18 cellular contexts compared by ENCODE assay signal in the genomic region with DNA sequence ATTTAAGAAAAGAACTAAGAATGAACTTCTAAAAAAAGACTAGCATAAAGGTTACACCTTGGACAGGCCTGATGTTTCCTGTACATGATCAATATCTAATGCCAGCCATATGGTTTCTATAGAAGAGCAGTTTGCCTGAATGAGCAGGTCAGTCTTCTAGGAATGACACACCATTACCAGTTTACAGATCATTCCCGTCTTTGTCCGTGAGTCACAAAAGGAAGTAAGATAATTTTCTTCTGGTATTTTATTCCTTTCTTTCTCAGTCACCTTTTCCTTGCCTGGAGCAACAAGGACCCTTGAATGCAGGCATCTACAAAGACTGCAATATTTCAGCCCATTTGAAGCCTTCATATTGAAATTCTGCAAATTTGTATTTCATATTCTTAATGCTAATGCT. TPM values are rescaled to one million over a fixed set of nuclear protein-coding genes. Genes with fewer than 3 reads are reported as not detected.
"Had no signal": no experiment of that assay in that cellular context is flagged by ENCODE, and none has a peak within 500 bp of the region (broad histone marks: within the 10 kb centered on the region; RNA-seq: fewer than 3 reads in every experiment).

No MANE protein-coding gene starts in this region.

- H3K4me3 ChIP-seq: esophagus muscularis mucosa, heart left ventricle, right atrium auricular region, thyroid gland had no signal

- H3K27ac ChIP-seq: esophagus muscularis mucosa, heart left ventricle, right atrium auricular region, thyroid gland had no signal

- H3K4me1 ChIP-seq: heart left ventricle, right atrium auricular region, thyroid gland had no signal

- ATAC-seq: activated CD4-positive, alpha-beta T cell treated with anti-CD3 and anti-CD28 coated beads for 36 hours; activated CD8-positive, alpha-beta T cell treated with anti-CD3 and anti-CD28 coated beads for 36 hours; activated T-cell treated with anti-CD3 and anti-CD28 coated beads, Interleukin-2, amount 50 U/mL, for 4 hours; heart left ventricle; left lobe of liver; natural killer cell treated with Interleukin-12 subunit alpha and Interleukin-12 subunit beta and Interleukin-15 and Interleukin-18, amount 100 ng/mL, for 72 hours; stimulated activated memory B cell treated with anti-CD40 and anti-IgM and Interleukin-4, amounts not matched to agents 10 μg/mL and 1 μg/mL and 100 μg/mL, for 72 hours; T-helper 17 cell had no signal

- H3K27me3 Mint-ChIP-seq: activated CD4-positive, alpha-beta T cell treated with anti-CD3 and anti-CD28 coated beads for 36 hours; activated CD8-positive, alpha-beta T cell treated with anti-CD3 and anti-CD28 coated beads for 36 hours; natural killer cell treated with Interleukin-12 subunit alpha and Interleukin-12 subunit beta and Interleukin-15 and Interleukin-18, amount 100 ng/mL, for 72 hours; progenitor cell of endocrine pancreas; stimulated activated memory B cell treated with anti-CD40 and anti-IgM and Interleukin-4, amounts not matched to agents 10 μg/mL and 1 μg/mL and 100 μg/mL, for 72 hours; T-helper 17 cell had no signal

- H3K27me3 ChIP-seq: esophagus muscularis mucosa, heart left ventricle, right atrium auricular region, thyroid gland had no signal

- H3K36me3 Mint-ChIP-seq: memory B cell; natural killer cell treated with Interleukin-12 subunit alpha and Interleukin-12 subunit beta and Interleukin-15 and Interleukin-18, amount 100 ng/mL, for 72 hours; stimulated activated memory B cell treated with anti-CD40 and anti-IgM and Interleukin-4, amounts not matched to agents 10 μg/mL and 1 μg/mL and 100 μg/mL, for 72 hours had no signal

- H3K27ac Mint-ChIP-seq: activated CD4-positive, alpha-beta T cell treated with anti-CD3 and anti-CD28 coated beads for 36 hours; activated CD8-positive, alpha-beta T cell treated with anti-CD3 and anti-CD28 coated beads for 36 hours; memory B cell; natural killer cell treated with Interleukin-12 subunit alpha and Interleukin-12 subunit beta and Interleukin-15 and Interleukin-18, amount 100 ng/mL, for 72 hours; progenitor cell of endocrine pancreas; stimulated activated memory B cell treated with anti-CD40 and anti-IgM and Interleukin-4, amounts not matched to agents 10 μg/mL and 1 μg/mL and 100 μg/mL, for 72 hours; T-helper 17 cell had no signal

- DNase-seq: activated CD4-positive, alpha-beta T cell treated with anti-CD3 and anti-CD28 coated beads for 36 hours; activated CD8-positive, alpha-beta T cell treated with anti-CD3 and anti-CD28 coated beads for 36 hours; activated effector memory CD4-positive, alpha-beta T cell treated with Interleukin-2 at 50 U/mL for 16 hours; activated naive CD4-positive, alpha-beta T cell treated with anti-CD3 and anti-CD28 coated beads, Interleukin-2, amount 50 U/mL, for 16 hours; activated T-cell treated with anti-CD3 and anti-CD28 coated beads, Interleukin-2, amount 50 U/mL, for 4 hours; foreskin melanocyte; heart left ventricle; occipital lobe; stimulated activated CD4-positive, alpha-beta T cell treated with anti-CD3 and anti-CD28 coated beads, Interleukin-2, amount 100 ng/mL, for 48 hours; T-helper 17 cell; thyroid gland had no signal

- H3K36me3 ChIP-seq: esophagus muscularis mucosa, heart left ventricle, right atrium auricular region, thyroid gland had no signal

- H3K4me1 Mint-ChIP-seq: activated CD4-positive, alpha-beta T cell treated with anti-CD3 and anti-CD28 coated beads for 36 hours; memory B cell; stimulated activated memory B cell treated with anti-CD40 and anti-IgM and Interleukin-4, amounts not matched to agents 10 μg/mL and 1 μg/mL and 100 μg/mL, for 72 hours; T-helper 17 cell had no signal

- H3K4me3 Mint-ChIP-seq: activated CD4-positive, alpha-beta T cell treated with anti-CD3 and anti-CD28 coated beads for 36 hours; activated CD8-positive, alpha-beta T cell treated with anti-CD3 and anti-CD28 coated beads for 36 hours; activated T-cell treated with anti-CD3 and anti-CD28 coated beads, Interleukin-2, amount 50 U/mL, for 4 hours; memory B cell; natural killer cell treated with Interleukin-12 subunit alpha and Interleukin-12 subunit beta and Interleukin-15 and Interleukin-18, amount 100 ng/mL, for 72 hours; stimulated activated memory B cell treated with anti-CD40 and anti-IgM and Interleukin-4, amounts not matched to agents 10 μg/mL and 1 μg/mL and 100 μg/mL, for 72 hours; T-helper 17 cell had no signal

- H3K9me3 ChIP-seq: thyroid gland had no signal

- H3K9me3 Mint-ChIP-seq: activated T-cell treated with anti-CD3 and anti-CD28 coated beads, Interleukin-2, amount 50 U/mL, for 4 hours; stimulated activated memory B cell treated with anti-CD40 and anti-IgM and Interleukin-4, amounts not matched to agents 10 μg/mL and 1 μg/mL and 100 μg/mL, for 72 hours had no signal

RNA-seq across cellular contexts. Expression of gene CNTN1, which starts 44.6 kb away (rescaled TPM):
- total RNA-seq: activated CD4-positive, alpha-beta T cell treated with anti-CD3 and anti-CD28 coated beads for 36 hours; activated CD8-positive, alpha-beta T cell treated with anti-CD3 and anti-CD28 coated beads for 36 hours; activated T-cell treated with anti-CD3 and anti-CD28 coated beads, Interleukin-2, amount 50 U/mL, for 4 hours; natural killer cell treated with Interleukin-12 subunit alpha and Interleukin-12 subunit beta and Interleukin-15 and Interleukin-18, amount 100 ng/mL, for 72 hours; T-helper 17 cell had no signal
